ENCODE assay signal across 19 cellular contexts in genomic region chr2:53827398-53828175, GRCh38. TPM values are rescaled to one million over a fixed set of nuclear protein-coding genes. Genes with fewer than 3 reads are reported as not detected.
DNase-seq lines count a peak whose midpoint lies in the region; ATAC-seq and TF ChIP-seq lines count a peak whose summit lies in the region.
"Had no signal": no experiment of that assay in that cellular context is flagged by ENCODE, and none has a peak within 500 bp of the region (broad histone marks: within the 10 kb centered on the region; RNA-seq: fewer than 3 reads in every experiment).

No MANE protein-coding gene starts in this region.

- H3K4me1 ChIP-seq in right cardiac atrium (ENCODE audit: control insufficient read depth, insufficient read depth, low read length) = peaks cover 6% of the 10 kb centered on the region

- intact Hi-C loops in right cardiac atrium (cut with DNase I) = no loop called here

- H3K9me3 Mint-ChIP-seq in stimulated activated effector memory CD8-positive, alpha-beta T cell treated with anti-CD3 and anti-CD28 coated beads, Interleukin-12 subunit alpha, Interleukin-12 subunit beta, amount 100 ng/mL, for 72 hours = no peaks in the 10 kb centered on the region

- no peak for TF ChIP-seq CTCF in astrocyte of the spinal cord (IDR thresholded peaks at IDR 0.05; ENCODE audit: low read depth, low read length)

- peak in 1 of 2 donors; percentile 51 for ATAC-seq in right cardiac atrium
- ATAC-seq in stimulated activated effector memory CD8-positive, alpha-beta T cell treated with anti-CD3 and anti-CD28 coated beads, Interleukin-12 subunit alpha, Interleukin-12 subunit beta, amount 100 ng/mL, for 72 hours = no peak
- ATAC-seq: activated T-helper 17 cell treated with anti-CD3 and anti-CD28 coated beads, Interleukin-2, amount 50 U/mL, for 72 hours had no signal

- peak overlapping the region; percentile 89 for H3K27ac ChIP-seq in right cardiac atrium (ENCODE audit: low read length)
- H3K27ac ChIP-seq: coronary artery had no signal

- H3K4me3 ChIP-seq in astrocyte of the spinal cord (ENCODE audit: low read depth, low read length) (no peak overlapping the region), right cardiac atrium (ENCODE audit: low read length) (no peak overlapping the region)
- H3K4me3 ChIP-seq: coronary artery had no signal

- no peak overlapping the region for H3K4me3 Mint-ChIP-seq in stimulated activated effector memory CD8-positive, alpha-beta T cell treated with anti-CD3 and anti-CD28 coated beads, Interleukin-12 subunit alpha, Interleukin-12 subunit beta, amount 100 ng/mL, for 72 hours
- H3K4me3 Mint-ChIP-seq: activated B cell treated with CpG ODN at 0.5 μM for 24 hours; activated T-helper 17 cell treated with anti-CD3 and anti-CD28 coated beads, Interleukin-2, amount 50 U/mL, for 72 hours had no signal

- DNase-seq in GM04503 (ENCODE audit: low read depth) (peak; percentile 9), astrocyte of the spinal cord (ENCODE audit: low read depth, low spot score) (peak; percentile 13), right cardiac atrium (no peak), pons (ENCODE audit: low spot score) (peak; percentile 52), HuH-7.5 (ENCODE audit: low spot score) (no peak), OCI-M2 (lab: John Stamatoyannopoulos, UW; ENCODE audit: unreplicated experiment) (no peak), mesenteric fat pad (ENCODE audit: low spot score) (no peak)
- DNase-seq in stimulated activated effector memory CD8-positive, alpha-beta T cell treated with anti-CD3 and anti-CD28 coated beads, Interleukin-12 subunit alpha, Interleukin-12 subunit beta, amount 100 ng/mL, for 72 hours (ENCODE audit: low spot score in 2 of 2) = no peak
- DNase-seq: activated B cell treated with CpG ODN at 0.5 μM for 24 hours; activated CD8-positive, alpha-beta memory T cell treated with anti-CD3 and anti-CD28 coated beads for 24 hours; AML-193; erythroblast; GOT3; Karpas-422; NCI-H1417 treated with DMSO at 0.1 percent for 48 hours; NCI-H226; stimulated activated CD4-positive, alpha-beta T cell treated with anti-CD3 and anti-CD28 coated beads, Interleukin-15, amount 100 ng/mL, for 24 hours had no signal

- 93% methylated on average over 3 of the region's 3 CpGs for WGBS in right cardiac atrium

- H3K27me3 ChIP-seq in right cardiac atrium (ENCODE audit: control insufficient read depth, insufficient read depth) = no peaks in the 10 kb centered on the region

- H3K4me1 Mint-ChIP-seq in stimulated activated effector memory CD8-positive, alpha-beta T cell treated with anti-CD3 and anti-CD28 coated beads, Interleukin-12 subunit alpha, Interleukin-12 subunit beta, amount 100 ng/mL, for 72 hours = no peaks in the 10 kb centered on the region
- H3K4me1 Mint-ChIP-seq: activated B cell treated with CpG ODN at 0.5 μM for 24 hours; activated T-helper 17 cell treated with anti-CD3 and anti-CD28 coated beads, Interleukin-2, amount 50 U/mL, for 72 hours had no signal

- H3K27ac Mint-ChIP-seq in stimulated activated effector memory CD8-positive, alpha-beta T cell treated with anti-CD3 and anti-CD28 coated beads, Interleukin-12 subunit alpha, Interleukin-12 subunit beta, amount 100 ng/mL, for 72 hours = no peak overlapping the region
- H3K27ac Mint-ChIP-seq: activated B cell treated with CpG ODN at 0.5 μM for 24 hours; activated T-helper 17 cell treated with anti-CD3 and anti-CD28 coated beads, Interleukin-2, amount 50 U/mL, for 72 hours had no signal

- no peaks in the 10 kb centered on the region for H3K36me3 Mint-ChIP-seq in stimulated activated effector memory CD8-positive, alpha-beta T cell treated with anti-CD3 and anti-CD28 coated beads, Interleukin-12 subunit alpha, Interleukin-12 subunit beta, amount 100 ng/mL, for 72 hours

- no peaks in the 10 kb centered on the region for H3K9me3 ChIP-seq in right cardiac atrium (ENCODE audit: control insufficient read depth, low read length)

- in situ Hi-C loops in astrocyte of the spinal cord (cut with HindIII; ENCODE audit: low sequenced_read_pairs) = no loop called here

RNA-seq across cellular contexts. Expression of gene GPR75, which starts 32.2 kb away (rescaled TPM):
- total RNA-seq in right cardiac atrium (1 to 10 TPM in 3 of 4 donors, under 1 TPM in 1; 0.85 to 2.2 (median 1.2) TPM), mesenteric fat pad (2.5 TPM)
- 0.84 TPM for polyA plus RNA-seq in right cardiac atrium

RNA-seq across cellular contexts. Expression of gene ERLEC1, which starts 40.7 kb away (rescaled TPM):
- total RNA-seq in right cardiac atrium = 10 to 100 TPM; 39.7 to 45.8 (median 40.5) TPM
- 29.1 TPM for polyA plus RNA-seq in right cardiac atrium
- total RNA-seq in mesenteric fat pad = 34.2 TPM

RNA-seq across cellular contexts. Expression of gene ASB3, which starts 40.8 kb away (rescaled TPM):
- 10 to 100 TPM; 10.0 to 18.0 (median 15.7) TPM for total RNA-seq in right cardiac atrium
- 8.2 TPM for polyA plus RNA-seq in right cardiac atrium
- total RNA-seq in mesenteric fat pad = 7.5 TPM

RNA-seq across cellular contexts. Expression of gene CHAC2, which starts 60.0 kb away (rescaled TPM):
- total RNA-seq in right cardiac atrium (1 to 10 TPM; 2.1 to 3.5 (median 3.0) TPM), mesenteric fat pad (7.1 TPM)
- 3.8 TPM for polyA plus RNA-seq in right cardiac atrium

Comparison
In these comparisons a context has a peak if more than half of its experiments do, and no peak if none do; other contexts are left out.
1. DNase-seq: peak in GM04503 (single experiment), astrocyte of the spinal cord (single experiment) and pons (single experiment); none in right cardiac atrium (0 of 3), stimulated activated effector memory CD8-positive, alpha-beta T cell treated with anti-CD3 and anti-CD28 coated beads, Interleukin-12 subunit alpha, Interleukin-12 subunit beta, amount 100 ng/mL, for 72 hours (0 of 2), HuH-7.5 (single experiment), OCI-M2 (single experiment) and mesenteric fat pad (single experiment).